ENCODE assay signal across 8 cellular contexts in genomic region chr9:108535526-108535925, GRCh38.
DNase-seq lines count a peak whose midpoint lies in the region; ATAC-seq and TF ChIP-seq lines count a peak whose summit lies in the region.

No MANE protein-coding gene starts in this region.

- peaks cover 2% of the 10 kb centered on the region for H3K4me1 Mint-ChIP-seq in CD14-positive monocyte
- H3K4me1 Mint-ChIP-seq in natural killer cell treated with Interleukin-12 subunit alpha and Interleukin-12 subunit beta and Interleukin-15 and Interleukin-18, amount 100 ng/mL, for 72 hours (ENCODE audit: low read depth in 2 of 2): no peaks in the 10 kb centered on the region

- H3K4me3 Mint-ChIP-seq in CD14-positive monocyte: no peak overlapping the region
- H3K4me3 Mint-ChIP-seq in natural killer cell treated with Interleukin-12 subunit alpha and Interleukin-12 subunit beta and Interleukin-15 and Interleukin-18, amount 100 ng/mL, for 72 hours: no peak overlapping the region

- H3K27me3 Mint-ChIP-seq in CD14-positive monocyte (ENCODE audit: low read depth in 3 of 3): peaks cover 0 to 3% (median 1%) of the 10 kb centered on the region in 3 donors
- H3K27me3 Mint-ChIP-seq in natural killer cell treated with Interleukin-12 subunit alpha and Interleukin-12 subunit beta and Interleukin-15 and Interleukin-18, amount 100 ng/mL, for 72 hours: peaks cover 0 to 6% of the 10 kb centered on the region in 2 donors

- no peak overlapping the region for H2AFZ ChIP-seq in OCI-LY7 (ENCODE audit: low read length)

- H3K4me3 ChIP-seq in OCI-LY7 (ENCODE audit: low read depth, low read length, poor library complexity, severe bottlenecking): no peak overlapping the region

- peaks cover 0 to 4% (median 0%) of the 10 kb centered on the region in 7 donors for H3K9me3 Mint-ChIP-seq in CD14-positive monocyte
- H3K9me3 Mint-ChIP-seq in natural killer cell treated with Interleukin-12 subunit alpha and Interleukin-12 subunit beta and Interleukin-15 and Interleukin-18, amount 100 ng/mL, for 72 hours: peaks cover 12% of the 10 kb centered on the region

- H3K9me3 ChIP-seq in OCI-LY7 (ENCODE audit: low read length): no peaks in the 10 kb centered on the region

- no peaks in the 10 kb centered on the region for H3K79me2 ChIP-seq in OCI-LY7 (ENCODE audit: insufficient read depth, low read depth, low read length)

- BruUV-seq in OCI-LY7 (replicated peaks; lab: Mats Ljungman, UMichigan): no TSS peak

- ATAC-seq in GM21528 (IDR thresholded peaks at IDR 0.05; ENCODE audit: low FRiP score, unreplicated experiment) (peak; percentile 64), GM21576 (IDR thresholded peaks at IDR 0.05; ENCODE audit: unreplicated experiment) (no peak), GM19324 (IDR thresholded peaks at IDR 0.05; ENCODE audit: low FRiP score, unreplicated experiment) (no peak)
- no peak for ATAC-seq in natural killer cell treated with Interleukin-12 subunit alpha and Interleukin-12 subunit beta and Interleukin-15 and Interleukin-18, amount 100 ng/mL, for 72 hours

- no peak overlapping the region for H3K27ac Mint-ChIP-seq in CD14-positive monocyte
- no peak overlapping the region for H3K27ac Mint-ChIP-seq in natural killer cell treated with Interleukin-12 subunit alpha and Interleukin-12 subunit beta and Interleukin-15 and Interleukin-18, amount 100 ng/mL, for 72 hours

- POLR2A ChIA-PET in OCI-LY7 (lab: Charles Lee): no interaction called here

- intact Hi-C loops in CD14-positive monocyte (cut with micrococcal nuclease) (no loop called here), OCI-LY7 (cut with micrococcal nuclease; ENCODE audit: unreplicated experiment) (no loop called here)

- no peaks in the 10 kb centered on the region for H3K4me1 ChIP-seq in OCI-LY7 (ENCODE audit: insufficient read depth, low read length, poor library complexity, severe bottlenecking)

- no peak for DNase-seq in CD14-positive monocyte (ENCODE audit: low spot score)
- peak; percentile 7 for DNase-seq in OCI-LY7 (ENCODE audit: low spot score)
- peak; percentile 4 for DNase-seq in globus pallidus (ENCODE audit: low spot score)
- no peak for DNase-seq in natural killer cell treated with Interleukin-12 subunit alpha and Interleukin-12 subunit beta and Interleukin-15 and Interleukin-18, amount 100 ng/mL, for 72 hours (ENCODE audit: low spot score)
- no peak for DNase-seq in putamen (ENCODE audit: low spot score)

- CTCF ChIA-PET in OCI-LY7 (lab: Charles Lee; ENCODE audit: unreplicated experiment): interaction anchor here (1.7 kb wide), 1 partner anchor 1112 kb away, joined by 3 read pairs; no protein-coding TSS in a partner anchor

- H3K4me2 ChIP-seq in OCI-LY7 (ENCODE audit: low read length): no peak overlapping the region

- no peaks in the 10 kb centered on the region for H4K20me1 ChIP-seq in OCI-LY7 (ENCODE audit: insufficient read depth, low read length)

- no peak overlapping the region for H3K27ac ChIP-seq in OCI-LY7 (ENCODE audit: low read depth, low read length, poor library complexity, severe bottlenecking)

- TF ChIP-seq CTCF in CD14-positive monocyte (IDR thresholded peaks at IDR 0.05) (peak; percentile 73), OCI-LY7 (conservative IDR thresholded peaks at IDR 0.05; ENCODE audit: low read length) (peak; percentile 71)

- no peaks in the 10 kb centered on the region for H3K36me3 Mint-ChIP-seq in CD14-positive monocyte
- H3K36me3 Mint-ChIP-seq in natural killer cell treated with Interleukin-12 subunit alpha and Interleukin-12 subunit beta and Interleukin-15 and Interleukin-18, amount 100 ng/mL, for 72 hours: no peaks in the 10 kb centered on the region

- H3K9me2 ChIP-seq in OCI-LY7 (ENCODE audit: insufficient read depth, low read length): no peaks in the 10 kb centered on the region

- H3K36me3 ChIP-seq in OCI-LY7 (ENCODE audit: insufficient read depth, low read length): no peaks in the 10 kb centered on the region

Comparison
In these comparisons a context has a peak if more than half of its experiments do, and no peak if none do; other contexts are left out.
1. DNase-seq: peak in OCI-LY7 (single experiment) and globus pallidus (single experiment); none in CD14-positive monocyte (single experiment), natural killer cell treated with Interleukin-12 subunit alpha and Interleukin-12 subunit beta and Interleukin-15 and Interleukin-18, amount 100 ng/mL, for 72 hours (single experiment) and putamen (single experiment).